In genomic region chrX:22662776-22663175, GRCh38 we compare ENCODE assay signal across 28 cellular contexts.
"Had no signal": no experiment of that assay in that cellular context is flagged by ENCODE, and none has a peak within 500 bp of the region (broad histone marks: within the 10 kb centered on the region; RNA-seq: fewer than 3 reads in every experiment).

No MANE protein-coding gene starts in this region.

- H3K4me1 ChIP-seq: adrenal gland, body of pancreas, Peyer's patch had no signal

- DNase-seq: activated B cell treated with CpG ODN at 0.5 μM for 24 hours; activated CD4-positive, alpha-beta memory T cell treated with anti-CD3 and anti-CD28 coated beads for 36 hours; activated CD4-positive, alpha-beta T cell treated with anti-CD3 and anti-CD28 coated beads for 4 hours; activated CD4-positive, alpha-beta T cell treated with anti-CD3 and anti-CD28 coated beads, Interleukin-2, amount 50 U/mL, for 1 hour; activated CD4-positive, CD25-positive, alpha-beta regulatory T cell treated with anti-CD3 and anti-CD28 coated beads, Interleukin-2, amount 50 U/mL, for 72 hours; activated CD8-positive, alpha-beta memory T cell treated with anti-CD3 and anti-CD28 coated beads, Interleukin-2, amount 50 U/mL, for 4 hours; activated gamma-delta T cell treated with Interleukin-2 at 50 U/mL for 16 hours; activated naive CD4-positive, alpha-beta T cell treated with anti-CD3 and anti-CD28 coated beads for 36 hours; activated T-cell treated with anti-CD3 and anti-CD28 coated beads for 4 hours; activated T-cell treated with anti-CD3 and anti-CD28 coated beads, Interleukin-2, amount 50 U/mL, for 4 hours; adrenal gland; body of pancreas; central memory CD4-positive, alpha-beta T cell; NCI-H1105; NCI-H1417 treated with DMSO at 0.1 percent for 48 hours; NCI-H2029; NCI-H345; NCI-H524 treated with DMSO at 0.1 percent for 48 hours; Peyer's patch; Right ventricle myocardium superior; RPMI8226; SW 1271; T-helper 1 cell; T-helper 2 cell; T-helper 9 cell had no signal

- H3K4me3 ChIP-seq: adrenal gland, body of pancreas, Peyer's patch had no signal

- H3K9me3 ChIP-seq: adrenal gland, body of pancreas, Peyer's patch had no signal

- ATAC-seq: activated naive CD4-positive, alpha-beta T cell treated with anti-CD3 and anti-CD28 coated beads, Interleukin-2, amount 50 U/mL, for 72 hours; activated T-cell treated with anti-CD3 and anti-CD28 coated beads, Interleukin-2, amount 50 U/mL, for 4 hours; body of pancreas had no signal

- H3K27me3 ChIP-seq: adrenal gland, body of pancreas, Peyer's patch had no signal

- H3K4me2 ChIP-seq: KMS-11 had no signal

- H3K36me3 ChIP-seq: adrenal gland, Peyer's patch had no signal

- H3K9ac ChIP-seq: KMS-11 had no signal

- H3K27ac ChIP-seq: adrenal gland, body of pancreas, KMS-11, Peyer's patch, VCaP had no signal
